Comparison of ENCODE assay signal across 1 cellular context in the genomic region with DNA sequence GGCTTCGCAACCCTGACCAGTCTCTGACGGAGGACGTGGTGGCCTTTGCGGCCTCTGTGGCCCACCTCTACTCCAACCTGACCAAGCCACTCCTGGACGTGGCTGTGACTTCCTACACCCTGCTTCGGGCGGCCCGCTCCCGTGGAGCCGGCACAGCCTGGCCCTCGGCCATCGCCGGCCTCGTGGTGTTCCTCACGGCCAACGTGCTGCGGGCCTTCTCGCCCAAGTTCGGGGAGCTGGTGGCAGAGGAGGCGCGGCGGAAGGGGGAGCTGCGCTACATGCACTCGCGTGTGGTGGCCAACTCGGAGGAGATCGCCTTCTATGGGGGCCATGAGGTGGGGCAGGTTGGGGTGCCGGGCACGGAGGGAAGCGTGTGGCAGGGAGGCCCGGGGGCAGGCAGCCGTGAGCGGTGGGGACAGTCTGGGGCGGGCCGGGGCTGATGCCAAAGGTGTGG.
TF ChIP-seq lines count a peak whose summit lies in the region.

No MANE protein-coding gene starts in this region.

TF ChIP-seq in endothelial cell of umbilical vein, 7 proteins besides CTCF, POLR2A, EP300 and RAD21:
- TF ChIP-seq FOS (IDR thresholded peaks at IDR 0.05; ENCODE audit: borderline replicate concordance, insufficient read depth, low read length) (no peak), JUN (IDR thresholded peaks at IDR 0.05; ENCODE audit: borderline replicate concordance, insufficient read depth, insufficient read length, low read depth) (no peak), EZH2 (IDR thresholded peaks at IDR 0.05; ENCODE audit: borderline replicate concordance, low read depth, low read length, severe bottlenecking) (no peak), POLR2AphosphoS5 (IDR thresholded peaks at IDR 0.05; ENCODE audit: insufficient read depth, low read depth, low read length) (no peak), MYC (IDR thresholded peaks at IDR 0.05; ENCODE audit: low read depth, low read length) (no peak), GATA2 (IDR thresholded peaks at IDR 0.05; ENCODE audit: insufficient read depth, insufficient read length, low read depth, low read length) (no peak)
- TF ChIP-seq, protein P1, sequence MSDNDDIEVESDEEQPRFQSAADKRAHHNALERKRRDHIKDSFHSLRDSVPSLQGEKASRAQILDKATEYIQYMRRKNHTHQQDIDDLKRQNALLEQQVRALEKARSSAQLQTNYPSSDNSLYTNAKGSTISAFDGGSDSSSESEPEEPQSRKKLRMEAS (IDR thresholded peaks at IDR 0.05; ENCODE audit: insufficient read depth, insufficient read length), result no peak
TF ChIP-seq in endothelial cell of umbilical vein: peak in this region for 0.
